Comparison of ENCODE assay signal across 2 cellular contexts in genomic region chr20:52805128-52805527, GRCh38.
TF ChIP-seq lines count a peak whose summit lies in the region.

No MANE protein-coding gene starts in this region.

TF ChIP-seq in HepG2, 621 proteins besides CTCF, POLR2A, EP300 and RAD21:
- TF ChIP-seq MAFK (conservative IDR thresholded peaks at IDR 0.05 in 1 of 2, IDR thresholded peaks at IDR 0.05 in 1 of 2; ENCODE audit: low read length in 2 of 2) (peak; percentile 92), PRDM4 (CRISPR knock-in tag; IDR thresholded peaks at IDR 0.05; ENCODE audit: borderline replicate concordance) (no peak), MAFF (IDR thresholded peaks at IDR 0.05; ENCODE audit: low read depth, low read length) (peak; percentile 90)
TF ChIP-seq in HepG2: peak in this region for 2.

TF ChIP-seq in K562, 482 proteins besides CTCF, POLR2A, EP300 and RAD21 (continued from another document):
- TF ChIP-seq HNRNPH1 (optimal IDR thresholded peaks at IDR 0.05; ENCODE audit: low read depth, low read length) (no peak), ERF (CRISPR knock-in tag; IDR thresholded peaks at IDR 0.05) (no peak), TAF7 (tag; IDR thresholded peaks at IDR 0.05) (no peak), C11orf30 (IDR thresholded peaks at IDR 0.05; ENCODE audit: low read depth) (peak; percentile 24; the same call in 1 of the 2 replicates), MAFF (IDR thresholded peaks at IDR 0.05; ENCODE audit: low read length) (peak; percentile 26; the same call in 1 of the 2 replicates), ZFP91 (CRISPR knock-in tag; IDR thresholded peaks at IDR 0.05) (no peak), CHAMP1 (IDR thresholded peaks at IDR 0.05) (no peak), MAFG (tag; conservative IDR thresholded peaks at IDR 0.05) (peak; percentile 37; the same call in 1 of the 2 replicates), ZNF316 (IDR thresholded peaks at IDR 0.05) (peak; percentile 53), SAFB2 (IDR thresholded peaks at IDR 0.05; ENCODE audit: borderline replicate concordance, low read depth, low read length, severe bottlenecking) (no peak)
